ENCODE assay signal across 1 cellular context in the genomic region with DNA sequence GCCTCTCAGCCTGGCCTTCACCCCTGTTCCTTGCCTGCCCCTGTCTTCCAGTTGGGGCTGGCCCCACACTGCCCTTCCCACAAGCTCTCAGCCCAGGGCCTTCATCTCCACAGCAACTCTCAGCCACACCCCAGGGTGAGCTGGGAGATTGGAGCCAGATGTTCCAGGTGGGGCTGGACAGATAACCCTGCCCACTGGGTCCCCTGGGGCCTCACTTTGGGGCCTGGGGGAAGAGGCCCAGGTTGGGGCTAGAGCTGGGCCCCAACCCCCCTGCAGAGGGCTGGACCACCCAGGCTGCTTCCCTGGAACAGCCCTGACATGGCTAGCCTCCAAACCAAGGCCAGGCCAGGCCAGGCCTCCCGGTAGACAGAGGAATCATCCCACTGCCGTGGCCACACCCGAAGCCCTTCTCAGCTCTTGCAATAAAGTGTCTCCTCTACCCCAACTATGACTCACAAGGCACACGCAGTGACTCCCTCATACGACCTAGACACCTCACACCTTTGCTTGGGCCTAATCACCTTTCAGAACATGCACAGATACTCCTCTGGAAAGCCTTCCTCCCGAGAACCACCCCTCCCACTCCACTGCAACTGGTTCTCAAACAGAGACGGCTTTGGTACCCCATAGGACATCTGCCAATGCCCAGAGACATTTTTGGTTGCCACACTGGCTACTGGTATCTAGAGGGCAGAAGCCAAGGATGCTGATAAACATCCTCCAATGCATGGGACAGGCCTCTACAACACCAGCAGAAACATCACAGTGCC.
TF ChIP-seq lines count a peak whose summit lies in the region.

No MANE protein-coding gene starts in this region.

TF ChIP-seq in HepG2, 621 proteins besides CTCF, POLR2A, EP300 and RAD21 (continued from another document):
- TF ChIP-seq FOSL2 (CRISPR knock-in tag; IDR thresholded peaks at IDR 0.05) (peak; percentile 30), ZSCAN12 (CRISPR knock-in tag; IDR thresholded peaks at IDR 0.05) (no peak), ZNF619 (CRISPR knock-in tag; IDR thresholded peaks at IDR 0.05) (no peak), BCL6 (CRISPR knock-in tag; IDR thresholded peaks at IDR 0.05) (no peak), ZNF143 (CRISPR knock-in tag; IDR thresholded peaks at IDR 0.05) (no peak), ZNF263 (CRISPR knock-in tag; IDR thresholded peaks at IDR 0.05) (no peak), NFRKB (IDR thresholded peaks at IDR 0.05) (no peak), GPN1 (CRISPR knock-in tag; IDR thresholded peaks at IDR 0.05; ENCODE audit: borderline replicate concordance) (no peak), MTF1 (CRISPR knock-in tag; IDR thresholded peaks at IDR 0.05) (no peak), ZSCAN20 (CRISPR knock-in tag; IDR thresholded peaks at IDR 0.05; ENCODE audit: borderline replicate concordance) (no peak), POLR2G (IDR thresholded peaks at IDR 0.05; ENCODE audit: low read depth, low read length) (peak; percentile 23), ZNF589 (CRISPR knock-in tag; conservative IDR thresholded peaks at IDR 0.05) (no peak), NFIB (CRISPR knock-in tag; IDR thresholded peaks at IDR 0.05; ENCODE audit: borderline replicate concordance) (no peak), ZNF350 (CRISPR knock-in tag; IDR thresholded peaks at IDR 0.05; ENCODE audit: borderline replicate concordance, low read depth) (no peak), RBFOX2 (IDR thresholded peaks at IDR 0.05; ENCODE audit: low read depth, low read length) (0 out of 2 replicates have a peak, but pooled peaks have one; percentile 32), RFX1 (IDR thresholded peaks at IDR 0.05) (no peak), YY1 (IDR thresholded peaks at IDR 0.05; ENCODE audit: insufficient read depth, insufficient replicate concordance, low read depth, low read length) (no peak), ZNF564 (CRISPR knock-in tag; IDR thresholded peaks at IDR 0.05) (no peak), NCOA5 (CRISPR knock-in tag; IDR thresholded peaks at IDR 0.05) (no peak)
- TF ChIP-seq, protein P1, sequence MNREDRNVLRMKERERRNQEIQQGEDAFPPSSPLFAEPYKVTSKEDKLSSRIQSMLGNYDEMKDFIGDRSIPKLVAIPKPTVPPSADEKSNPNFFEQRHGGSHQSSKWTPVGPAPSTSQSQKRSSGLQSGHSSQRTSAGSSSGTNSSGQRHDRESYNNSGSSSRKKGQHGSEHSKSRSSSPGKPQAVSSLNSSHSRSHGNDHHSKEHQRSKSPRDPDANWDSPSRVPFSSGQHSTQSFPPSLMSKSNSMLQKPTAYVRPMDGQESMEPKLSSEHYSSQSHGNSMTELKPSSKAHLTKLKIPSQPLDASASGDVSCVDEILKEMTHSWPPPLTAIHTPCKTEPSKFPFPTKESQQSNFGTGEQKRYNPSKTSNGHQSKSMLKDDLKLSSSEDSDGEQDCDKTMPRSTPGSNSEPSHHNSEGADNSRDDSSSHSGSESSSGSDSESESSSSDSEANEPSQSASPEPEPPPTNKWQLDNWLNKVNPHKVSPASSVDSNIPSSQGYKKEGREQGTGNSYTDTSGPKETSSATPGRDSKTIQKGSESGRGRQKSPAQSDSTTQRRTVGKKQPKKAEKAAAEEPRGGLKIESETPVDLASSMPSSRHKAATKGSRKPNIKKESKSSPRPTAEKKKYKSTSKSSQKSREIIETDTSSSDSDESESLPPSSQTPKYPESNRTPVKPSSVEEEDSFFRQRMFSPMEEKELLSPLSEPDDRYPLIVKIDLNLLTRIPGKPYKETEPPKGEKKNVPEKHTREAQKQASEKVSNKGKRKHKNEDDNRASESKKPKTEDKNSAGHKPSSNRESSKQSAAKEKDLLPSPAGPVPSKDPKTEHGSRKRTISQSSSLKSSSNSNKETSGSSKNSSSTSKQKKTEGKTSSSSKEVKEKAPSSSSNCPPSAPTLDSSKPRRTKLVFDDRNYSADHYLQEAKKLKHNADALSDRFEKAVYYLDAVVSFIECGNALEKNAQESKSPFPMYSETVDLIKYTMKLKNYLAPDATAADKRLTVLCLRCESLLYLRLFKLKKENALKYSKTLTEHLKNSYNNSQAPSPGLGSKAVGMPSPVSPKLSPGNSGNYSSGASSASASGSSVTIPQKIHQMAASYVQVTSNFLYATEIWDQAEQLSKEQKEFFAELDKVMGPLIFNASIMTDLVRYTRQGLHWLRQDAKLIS (CRISPR knock-in tag; IDR thresholded peaks at IDR 0.05): 0 out of 2 replicates have a peak, but pooled peaks have one; percentile 9
- TF ChIP-seq, protein P2, sequence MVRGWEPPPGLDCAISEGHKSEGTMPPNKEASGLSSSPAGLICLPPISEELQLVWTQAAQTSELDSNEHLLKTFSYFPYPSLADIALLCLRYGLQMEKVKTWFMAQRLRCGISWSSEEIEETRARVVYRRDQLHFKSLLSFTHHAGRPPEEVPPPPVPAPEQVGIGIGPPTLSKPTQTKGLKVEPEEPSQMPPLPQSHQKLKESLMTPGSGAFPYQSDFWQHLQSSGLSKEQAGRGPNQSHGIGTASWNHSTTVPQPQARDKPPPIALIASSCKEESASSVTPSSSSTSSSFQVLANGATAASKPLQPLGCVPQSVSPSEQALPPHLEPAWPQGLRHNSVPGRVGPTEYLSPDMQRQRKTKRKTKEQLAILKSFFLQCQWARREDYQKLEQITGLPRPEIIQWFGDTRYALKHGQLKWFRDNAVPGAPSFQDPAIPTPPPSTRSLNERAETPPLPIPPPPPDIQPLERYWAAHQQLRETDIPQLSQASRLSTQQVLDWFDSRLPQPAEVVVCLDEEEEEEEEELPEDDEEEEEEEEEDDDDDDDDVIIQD (CRISPR knock-in tag; IDR thresholded peaks at IDR 0.05; ENCODE audit: low read depth): no peak
- TF ChIP-seq, protein P3, sequence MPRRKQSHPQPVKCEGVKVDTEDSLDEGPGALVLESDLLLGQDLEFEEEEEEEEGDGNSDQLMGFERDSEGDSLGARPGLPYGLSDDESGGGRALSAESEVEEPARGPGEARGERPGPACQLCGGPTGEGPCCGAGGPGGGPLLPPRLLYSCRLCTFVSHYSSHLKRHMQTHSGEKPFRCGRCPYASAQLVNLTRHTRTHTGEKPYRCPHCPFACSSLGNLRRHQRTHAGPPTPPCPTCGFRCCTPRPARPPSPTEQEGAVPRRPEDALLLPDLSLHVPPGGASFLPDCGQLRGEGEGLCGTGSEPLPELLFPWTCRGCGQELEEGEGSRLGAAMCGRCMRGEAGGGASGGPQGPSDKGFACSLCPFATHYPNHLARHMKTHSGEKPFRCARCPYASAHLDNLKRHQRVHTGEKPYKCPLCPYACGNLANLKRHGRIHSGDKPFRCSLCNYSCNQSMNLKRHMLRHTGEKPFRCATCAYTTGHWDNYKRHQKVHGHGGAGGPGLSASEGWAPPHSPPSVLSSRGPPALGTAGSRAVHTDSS (CRISPR knock-in tag; conservative IDR thresholded peaks at IDR 0.05): no peak
- TF ChIP-seq, protein P4, sequence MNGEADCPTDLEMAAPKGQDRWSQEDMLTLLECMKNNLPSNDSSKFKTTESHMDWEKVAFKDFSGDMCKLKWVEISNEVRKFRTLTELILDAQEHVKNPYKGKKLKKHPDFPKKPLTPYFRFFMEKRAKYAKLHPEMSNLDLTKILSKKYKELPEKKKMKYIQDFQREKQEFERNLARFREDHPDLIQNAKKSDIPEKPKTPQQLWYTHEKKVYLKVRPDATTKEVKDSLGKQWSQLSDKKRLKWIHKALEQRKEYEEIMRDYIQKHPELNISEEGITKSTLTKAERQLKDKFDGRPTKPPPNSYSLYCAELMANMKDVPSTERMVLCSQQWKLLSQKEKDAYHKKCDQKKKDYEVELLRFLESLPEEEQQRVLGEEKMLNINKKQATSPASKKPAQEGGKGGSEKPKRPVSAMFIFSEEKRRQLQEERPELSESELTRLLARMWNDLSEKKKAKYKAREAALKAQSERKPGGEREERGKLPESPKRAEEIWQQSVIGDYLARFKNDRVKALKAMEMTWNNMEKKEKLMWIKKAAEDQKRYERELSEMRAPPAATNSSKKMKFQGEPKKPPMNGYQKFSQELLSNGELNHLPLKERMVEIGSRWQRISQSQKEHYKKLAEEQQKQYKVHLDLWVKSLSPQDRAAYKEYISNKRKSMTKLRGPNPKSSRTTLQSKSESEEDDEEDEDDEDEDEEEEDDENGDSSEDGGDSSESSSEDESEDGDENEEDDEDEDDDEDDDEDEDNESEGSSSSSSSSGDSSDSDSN (CRISPR knock-in tag; IDR thresholded peaks at IDR 0.05): no peak
- TF ChIP-seq, protein P5, sequence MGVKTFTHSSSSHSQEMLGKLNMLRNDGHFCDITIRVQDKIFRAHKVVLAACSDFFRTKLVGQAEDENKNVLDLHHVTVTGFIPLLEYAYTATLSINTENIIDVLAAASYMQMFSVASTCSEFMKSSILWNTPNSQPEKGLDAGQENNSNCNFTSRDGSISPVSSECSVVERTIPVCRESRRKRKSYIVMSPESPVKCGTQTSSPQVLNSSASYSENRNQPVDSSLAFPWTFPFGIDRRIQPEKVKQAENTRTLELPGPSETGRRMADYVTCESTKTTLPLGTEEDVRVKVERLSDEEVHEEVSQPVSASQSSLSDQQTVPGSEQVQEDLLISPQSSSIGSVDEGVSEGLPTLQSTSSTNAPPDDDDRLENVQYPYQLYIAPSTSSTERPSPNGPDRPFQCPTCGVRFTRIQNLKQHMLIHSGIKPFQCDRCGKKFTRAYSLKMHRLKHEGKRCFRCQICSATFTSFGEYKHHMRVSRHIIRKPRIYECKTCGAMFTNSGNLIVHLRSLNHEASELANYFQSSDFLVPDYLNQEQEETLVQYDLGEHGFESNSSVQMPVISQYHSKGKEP (CRISPR knock-in tag; IDR thresholded peaks at IDR 0.05): no peak
- TF ChIP-seq, protein P6, sequence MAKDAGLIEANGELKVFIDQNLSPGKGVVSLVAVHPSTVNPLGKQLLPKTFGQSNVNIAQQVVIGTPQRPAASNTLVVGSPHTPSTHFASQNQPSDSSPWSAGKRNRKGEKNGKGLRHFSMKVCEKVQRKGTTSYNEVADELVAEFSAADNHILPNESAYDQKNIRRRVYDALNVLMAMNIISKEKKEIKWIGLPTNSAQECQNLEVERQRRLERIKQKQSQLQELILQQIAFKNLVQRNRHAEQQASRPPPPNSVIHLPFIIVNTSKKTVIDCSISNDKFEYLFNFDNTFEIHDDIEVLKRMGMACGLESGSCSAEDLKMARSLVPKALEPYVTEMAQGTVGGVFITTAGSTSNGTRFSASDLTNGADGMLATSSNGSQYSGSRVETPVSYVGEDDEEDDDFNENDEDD (CRISPR knock-in tag; IDR thresholded peaks at IDR 0.05; ENCODE audit: borderline replicate concordance): no peak
TF ChIP-seq in HepG2: peak in this region for 7.
